ENCODE assay signal across 14 cellular contexts in genomic region chr14:21158175-21158574, GRCh38. TPM values are rescaled to one million over a fixed set of nuclear protein-coding genes. Genes with fewer than 3 reads are reported as not detected.
"Had no signal": no experiment of that assay in that cellular context is flagged by ENCODE, and none has a peak within 500 bp of the region (broad histone marks: within the 10 kb centered on the region; RNA-seq: fewer than 3 reads in every experiment).

No MANE protein-coding gene starts in this region.

RNA-seq across cellular contexts. Expression of gene OR5AU1, which starts 2.3 kb away (rescaled TPM):
- total RNA-seq: dorsolateral prefrontal cortex; esophagus muscularis mucosa; gastroesophageal sphincter; hepatocyte; kidney; mammary epithelial cell; mesenteric fat pad; mononuclear cell; naive thymus-derived CD4-positive, alpha-beta T cell; osteoblast; right atrium auricular region; urinary bladder had no signal
- polyA plus RNA-seq: hepatocyte; mammary epithelial cell; naive thymus-derived CD4-positive, alpha-beta T cell; psoas muscle; small intestine; urinary bladder had no signal

RNA-seq across cellular contexts. Expression of gene TMEM253, which starts 57.3 kb away (rescaled TPM):
- total RNA-seq: osteoblast, right atrium auricular region had no signal
- polyA plus RNA-seq: naive thymus-derived CD4-positive, alpha-beta T cell had no signal
